ENCODE assay signal across 15 cellular contexts in genomic region chr3:122324871-122325323, GRCh38. TPM values are rescaled to one million over a fixed set of nuclear protein-coding genes. Genes with fewer than 3 reads are reported as not detected.
A peak's percentile ranks its signal among the peaks of the same experiment; 100 is the strongest.
DNase-seq lines count a peak whose midpoint lies in the region; ATAC-seq, FAIRE-seq and TF ChIP-seq lines count a peak whose summit lies in the region.
"Had no signal": no experiment of that assay in that cellular context is flagged by ENCODE, and none has a peak within 500 bp of the region (broad histone marks: within the 10 kb centered on the region; RNA-seq: fewer than 3 reads in every experiment).

CSTA (plus strand) TSS chr3:122325248; CDS start chr3:122325293, 45 bp downstream.

- ATAC-seq in left cardiac atrium (no peak), HG03432 (IDR thresholded peaks at IDR 0.05; ENCODE audit: unreplicated experiment) (no peak)
- ATAC-seq: activated naive CD8-positive, alpha-beta T cell treated with anti-CD3 and anti-CD28 coated beads, Interleukin-2, amount 50 U/mL, for 24 hours had no signal

- H3K27ac ChIP-seq in left ventricle myocardium inferior (replicated peaks), result no peak within 1 kb of the TSS
- no peak within 1 kb of the TSS for H3K27ac ChIP-seq in vagina
- H3K27ac ChIP-seq: tibial artery had no signal

- H3K4me1 ChIP-seq in left ventricle myocardium inferior, result no peaks in the 10 kb centered on the region
- no peaks in the 10 kb centered on the region for H3K4me1 ChIP-seq in vagina
- H3K4me1 ChIP-seq: tibial artery had no signal

- H3K27me3 ChIP-seq in left ventricle myocardium inferior (ENCODE audit: low read depth), result peaks cover 7% of the 10 kb centered on the region
- H3K27me3 ChIP-seq in bronchial epithelial cell (ENCODE audit: control insufficient read depth, insufficient read depth, low read length), result no peaks in the 10 kb centered on the region
- no peaks in the 10 kb centered on the region for H3K27me3 ChIP-seq in vagina
- H3K27me3 ChIP-seq: tibial artery had no signal

- H3K4me3 ChIP-seq in left ventricle myocardium inferior, result peak within 1 kb of the TSS; percentile 24
- H3K4me3 ChIP-seq in bronchial epithelial cell (ENCODE audit: low read depth, low read length), result peak within 1 kb of the TSS; percentile 47
- peak within 1 kb of the TSS in 1 of 2 donors; percentile 30 for H3K4me3 ChIP-seq in vagina
- H3K4me3 ChIP-seq: tibial artery had no signal

- no peaks in the 10 kb centered on the region for H3K27me3 Mint-ChIP-seq in activated CD4-positive, alpha-beta T cell treated with anti-CD3 and anti-CD28 coated beads, Interleukin-2, amount 10 ng/mL, durations not matched to agents 24 days and 14 days

- no peak for TF ChIP-seq POLR2A in vagina (IDR thresholded peaks at IDR 0.05)

- DNase-seq in left ventricle myocardium inferior, result no peak
- DNase-seq in left cardiac atrium, result no peak
- peak; percentile 99 for DNase-seq in bronchial epithelial cell (ENCODE audit: low read depth)
- no peak for DNase-seq in mesenteric fat pad (ENCODE audit: low spot score)
- no peak for DNase-seq in vagina (ENCODE audit: extremely low spot score in 2 of 2)
- DNase-seq in activated CD4-positive, alpha-beta T cell treated with anti-CD3 and anti-CD28 coated beads, Interleukin-2, amount 10 ng/mL, durations not matched to agents 24 days and 14 days, result no peak
- DNase-seq in activated naive CD4-positive, alpha-beta T cell (lab: John Stamatoyannopoulos, UW), result no peak
- DNase-seq: activated naive CD8-positive, alpha-beta T cell treated with anti-CD3 and anti-CD28 coated beads, Interleukin-2, amount 50 U/mL, for 24 hours; DMS79 treated with DMSO at 0.1 percent for 48 hours; effector CD8-positive, alpha-beta T cell; NCI-H226; stimulated activated CD4-positive, alpha-beta T cell treated with anti-CD3 and anti-CD28 coated beads, Interleukin-4, amount 100 ng/mL, for 4 hours; tibial artery had no signal

- H3K4me1 Mint-ChIP-seq in activated CD4-positive, alpha-beta T cell treated with anti-CD3 and anti-CD28 coated beads, Interleukin-2, amount 10 ng/mL, durations not matched to agents 24 days and 14 days, result peaks cover 21% of the 10 kb centered on the region

- H3K9me3 ChIP-seq in left ventricle myocardium inferior (replicated peaks) (peaks cover 6% of the 10 kb centered on the region), vagina (no peaks in the 10 kb centered on the region)
- H3K9me3 ChIP-seq: tibial artery had no signal

- intact Hi-C loops in left ventricle myocardium inferior (cut with micrococcal nuclease), result no loop called here
- intact Hi-C loops in left cardiac atrium (cut with DNase I), result no loop called here
- intact Hi-C loops in vagina (cut with DNase I), result no loop called here
- intact Hi-C loops in activated CD4-positive, alpha-beta T cell treated with anti-CD3 and anti-CD28 coated beads, Interleukin-2, amount 10 ng/mL, durations not matched to agents 24 days and 14 days (cut with micrococcal nuclease), result no loop called here

- peaks cover 4% of the 10 kb centered on the region for H3K9me3 Mint-ChIP-seq in activated CD4-positive, alpha-beta T cell treated with anti-CD3 and anti-CD28 coated beads, Interleukin-2, amount 10 ng/mL, durations not matched to agents 24 days and 14 days

- no peak within 1 kb of the TSS for H3K27ac Mint-ChIP-seq in activated CD4-positive, alpha-beta T cell treated with anti-CD3 and anti-CD28 coated beads, Interleukin-2, amount 10 ng/mL, durations not matched to agents 24 days and 14 days
- H3K27ac Mint-ChIP-seq: activated naive CD8-positive, alpha-beta T cell treated with anti-CD3 and anti-CD28 coated beads, Interleukin-2, amount 50 U/mL, for 24 hours had no signal

- peak; percentile 92 for FAIRE-seq in bronchial epithelial cell (lab: Jason Lieb, UNC)

- no peak within 1 kb of the TSS for H3K4me3 Mint-ChIP-seq in activated CD4-positive, alpha-beta T cell treated with anti-CD3 and anti-CD28 coated beads, Interleukin-2, amount 10 ng/mL, durations not matched to agents 24 days and 14 days
- H3K4me3 Mint-ChIP-seq: activated naive CD8-positive, alpha-beta T cell treated with anti-CD3 and anti-CD28 coated beads, Interleukin-2, amount 50 U/mL, for 24 hours had no signal

- H3K36me3 ChIP-seq in left ventricle myocardium inferior (no peaks in the 10 kb centered on the region), bronchial epithelial cell (ENCODE audit: control insufficient read depth, insufficient read depth, low read length) (peaks cover 5% of the 10 kb centered on the region), vagina (no peaks in the 10 kb centered on the region)
- H3K36me3 ChIP-seq: tibial artery had no signal

- TF ChIP-seq CTCF in left ventricle myocardium inferior (IDR thresholded peaks at IDR 0.05; ENCODE audit: borderline replicate concordance) (no peak), bronchial epithelial cell (IDR thresholded peaks at IDR 0.05; ENCODE audit: insufficient read depth, low read length, severe bottlenecking) (no peak), vagina (IDR thresholded peaks at IDR 0.05) (no peak)

- H3K36me3 Mint-ChIP-seq in activated CD4-positive, alpha-beta T cell treated with anti-CD3 and anti-CD28 coated beads, Interleukin-2, amount 10 ng/mL, durations not matched to agents 24 days and 14 days (ENCODE audit: low read depth), result peaks cover 2% of the 10 kb centered on the region

RNA-seq across cellular contexts. Expression of gene CSTA, which starts in this region (rescaled TPM):
- total RNA-seq in left ventricle myocardium inferior (0.74 TPM), left cardiac atrium (1 to 10 TPM; 3.8 to 9.3 TPM), bronchial epithelial cell (107 and 652 TPM in 2 replicates), mesenteric fat pad (28.7 TPM), vagina (95.5 TPM)
- total RNA-seq in activated CD4-positive, alpha-beta T cell treated with anti-CD3 and anti-CD28 coated beads, Interleukin-2, amount 10 ng/mL, durations not matched to agents 24 days and 14 days, result not detected in 2 replicates
- total RNA-seq: A172 had no signal
